Comparison of ENCODE assay signal across 26 cellular contexts in genomic region chr11:117414724-117415123, GRCh38.
"Had no signal": no experiment of that assay in that cellular context is flagged by ENCODE, and none has a peak within 500 bp of the region (broad histone marks: within the 10 kb centered on the region; RNA-seq: fewer than 3 reads in every experiment).

No MANE protein-coding gene starts in this region.

- H3K4me1 ChIP-seq: left lung, lower lobe of right lung, parathyroid adenoma, right atrium auricular region, right lobe of liver, spleen, suprapubic skin, tibial artery, upper lobe of right lung had no signal

- H3K27me3 Mint-ChIP-seq: naive thymus-derived CD4-positive, alpha-beta T cell; stimulated activated naive CD8-positive, alpha-beta T cell treated with anti-CD3 and anti-CD28 coated beads, Interleukin-15, Interleukin-2, amounts not matched to agents 100 ng/mL and 50 ng/mL, for 24 hours had no signal

- H3K4me3 ChIP-seq: left lung, lower lobe of right lung, right atrium auricular region, right lobe of liver, spleen, suprapubic skin, thoracic aorta, tibial artery, upper lobe of right lung had no signal

- H3K27me3 ChIP-seq: right atrium auricular region, right lobe of liver, spleen, suprapubic skin, tibial artery, upper lobe of right lung had no signal

- H3K9me3 Mint-ChIP-seq: mesothelial cell of epicardium; nephron; neural crest cell; stimulated activated effector memory CD8-positive, alpha-beta T cell treated with anti-CD3 and anti-CD28 coated beads, Interleukin-12 subunit alpha, Interleukin-12 subunit beta, amount 100 ng/mL, for 72 hours; stimulated activated naive CD8-positive, alpha-beta T cell treated with anti-CD3 and anti-CD28 coated beads, Interleukin-15, Interleukin-2, amounts not matched to agents 100 ng/mL and 50 ng/mL, for 24 hours had no signal

- DNase-seq: hippocampal formation; left colon; lower lobe of right lung; mammary epithelial cell; mesenchymal stem cell; naive thymus-derived CD4-positive, alpha-beta T cell; nucleus accumbens; small intestine; spleen; stimulated activated CD4-positive, alpha-beta T cell treated with anti-CD3 and anti-CD28 coated beads, Interleukin-4, amount 100 ng/mL, for 24 hours; stimulated activated naive CD4-positive, alpha-beta T cell; trophoblast cell; upper lobe of right lung had no signal

- H3K79me2 ChIP-seq: parathyroid adenoma had no signal

- H3K9me3 ChIP-seq: left lung, lower lobe of right lung, right atrium auricular region, right lobe of liver, spleen, suprapubic skin, thoracic aorta, tibial artery, upper lobe of right lung had no signal

- ATAC-seq: left colon; left lung; lower lobe of right lung; naive thymus-derived CD4-positive, alpha-beta T cell; stimulated activated effector memory CD8-positive, alpha-beta T cell treated with anti-CD3 and anti-CD28 coated beads, Interleukin-12 subunit alpha, Interleukin-12 subunit beta, amount 100 ng/mL, for 72 hours; upper lobe of right lung had no signal

- H3K9ac ChIP-seq: parathyroid adenoma had no signal

- H3K27ac ChIP-seq: left lung, lower lobe of right lung, parathyroid adenoma, right atrium auricular region, right lobe of liver, spleen, suprapubic skin, thoracic aorta, tibial artery, upper lobe of right lung had no signal

- H3K27ac Mint-ChIP-seq: mesothelial cell of epicardium; naive thymus-derived CD4-positive, alpha-beta T cell; nephron; progenitor cell of endocrine pancreas; stimulated activated effector memory CD8-positive, alpha-beta T cell treated with anti-CD3 and anti-CD28 coated beads, Interleukin-12 subunit alpha, Interleukin-12 subunit beta, amount 100 ng/mL, for 72 hours; stimulated activated naive CD8-positive, alpha-beta T cell treated with anti-CD3 and anti-CD28 coated beads, Interleukin-15, Interleukin-2, amounts not matched to agents 100 ng/mL and 50 ng/mL, for 24 hours had no signal

- H3K4me3 Mint-ChIP-seq: mesothelial cell of epicardium; naive thymus-derived CD4-positive, alpha-beta T cell; nephron; neural crest cell; stimulated activated effector memory CD8-positive, alpha-beta T cell treated with anti-CD3 and anti-CD28 coated beads, Interleukin-12 subunit alpha, Interleukin-12 subunit beta, amount 100 ng/mL, for 72 hours; stimulated activated naive CD8-positive, alpha-beta T cell treated with anti-CD3 and anti-CD28 coated beads, Interleukin-15, Interleukin-2, amounts not matched to agents 100 ng/mL and 50 ng/mL, for 24 hours had no signal

- H2AFZ ChIP-seq: parathyroid adenoma had no signal

- H3K36me3 ChIP-seq: right atrium auricular region, right lobe of liver had no signal

- H3K4me1 Mint-ChIP-seq: mesothelial cell of epicardium; stimulated activated effector memory CD8-positive, alpha-beta T cell treated with anti-CD3 and anti-CD28 coated beads, Interleukin-12 subunit alpha, Interleukin-12 subunit beta, amount 100 ng/mL, for 72 hours had no signal
